Comparison of ENCODE assay signal across 1 cellular context in the genomic region with DNA sequence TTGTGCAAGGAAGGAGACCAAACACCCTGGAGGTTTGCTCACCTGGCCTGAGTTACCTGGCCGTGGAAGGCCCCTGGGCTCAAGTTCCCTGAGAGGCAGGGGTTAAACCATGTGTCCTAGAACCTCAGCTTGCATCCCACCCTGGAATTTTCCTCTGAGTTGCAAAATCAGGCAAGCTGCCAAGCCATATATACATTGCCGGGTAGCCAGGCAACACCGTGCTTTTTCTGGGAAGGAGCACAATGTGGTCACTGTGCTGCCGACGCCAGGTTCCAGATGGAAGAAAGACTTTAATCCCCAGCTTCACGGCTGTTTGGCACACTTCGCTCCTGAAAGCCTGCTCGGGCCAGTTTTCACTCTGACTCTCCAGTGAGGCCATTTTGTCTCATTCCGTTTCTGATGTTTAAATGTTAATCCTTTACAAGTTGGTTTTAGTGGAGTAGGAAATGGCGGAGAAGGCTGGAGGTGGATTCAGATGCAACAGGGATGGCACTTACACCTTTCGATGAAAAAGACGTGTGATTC.
A peak's percentile ranks its signal among the peaks of the same experiment; 100 is the strongest.
TF ChIP-seq lines count a peak whose summit lies in the region.

No MANE protein-coding gene starts in this region.

TF ChIP-seq in HepG2, 621 proteins besides CTCF, POLR2A, EP300 and RAD21 (continued from another document and continues in another):
- TF ChIP-seq, protein P1, sequence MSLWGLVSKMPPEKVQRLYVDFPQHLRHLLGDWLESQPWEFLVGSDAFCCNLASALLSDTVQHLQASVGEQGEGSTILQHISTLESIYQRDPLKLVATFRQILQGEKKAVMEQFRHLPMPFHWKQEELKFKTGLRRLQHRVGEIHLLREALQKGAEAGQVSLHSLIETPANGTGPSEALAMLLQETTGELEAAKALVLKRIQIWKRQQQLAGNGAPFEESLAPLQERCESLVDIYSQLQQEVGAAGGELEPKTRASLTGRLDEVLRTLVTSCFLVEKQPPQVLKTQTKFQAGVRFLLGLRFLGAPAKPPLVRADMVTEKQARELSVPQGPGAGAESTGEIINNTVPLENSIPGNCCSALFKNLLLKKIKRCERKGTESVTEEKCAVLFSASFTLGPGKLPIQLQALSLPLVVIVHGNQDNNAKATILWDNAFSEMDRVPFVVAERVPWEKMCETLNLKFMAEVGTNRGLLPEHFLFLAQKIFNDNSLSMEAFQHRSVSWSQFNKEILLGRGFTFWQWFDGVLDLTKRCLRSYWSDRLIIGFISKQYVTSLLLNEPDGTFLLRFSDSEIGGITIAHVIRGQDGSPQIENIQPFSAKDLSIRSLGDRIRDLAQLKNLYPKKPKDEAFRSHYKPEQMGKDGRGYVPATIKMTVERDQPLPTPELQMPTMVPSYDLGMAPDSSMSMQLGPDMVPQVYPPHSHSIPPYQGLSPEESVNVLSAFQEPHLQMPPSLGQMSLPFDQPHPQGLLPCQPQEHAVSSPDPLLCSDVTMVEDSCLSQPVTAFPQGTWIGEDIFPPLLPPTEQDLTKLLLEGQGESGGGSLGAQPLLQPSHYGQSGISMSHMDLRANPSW (CRISPR knock-in tag; IDR thresholded peaks at IDR 0.05; ENCODE audit: borderline replicate concordance) = peak; percentile 56; the same call in 1 of the 2 replicates
- peak; percentile 96; the same call in 1 of the 2 replicates for TF ChIP-seq ZNF816 (CRISPR knock-in tag; IDR thresholded peaks at IDR 0.05; ENCODE audit: borderline replicate concordance)
- peak; percentile 62; the same call in 1 of the 2 replicates for TF ChIP-seq FOXC1 (CRISPR knock-in tag; IDR thresholded peaks at IDR 0.05; ENCODE audit: borderline replicate concordance)
- TF ChIP-seq XRCC5 (optimal IDR thresholded peaks at IDR 0.05; ENCODE audit: low read length) = peak; percentile 77
- TF ChIP-seq TAF15 (IDR thresholded peaks at IDR 0.05; ENCODE audit: low read depth, low read length, poor library complexity, severe bottlenecking) = no peak
- TF ChIP-seq ZNF570 (CRISPR knock-in tag; IDR thresholded peaks at IDR 0.05; ENCODE audit: borderline replicate concordance) = 0 out of 2 replicates have a peak, but pooled peaks have one; percentile 73
- peak; percentile 97 for TF ChIP-seq ZBTB7B (CRISPR knock-in tag; IDR thresholded peaks at IDR 0.05)
- peak; percentile 76 for TF ChIP-seq ZNF709 (CRISPR knock-in tag; IDR thresholded peaks at IDR 0.05)
- peak; percentile 85 for TF ChIP-seq CCDC6 (CRISPR knock-in tag; IDR thresholded peaks at IDR 0.05)
- TF ChIP-seq, protein P2, sequence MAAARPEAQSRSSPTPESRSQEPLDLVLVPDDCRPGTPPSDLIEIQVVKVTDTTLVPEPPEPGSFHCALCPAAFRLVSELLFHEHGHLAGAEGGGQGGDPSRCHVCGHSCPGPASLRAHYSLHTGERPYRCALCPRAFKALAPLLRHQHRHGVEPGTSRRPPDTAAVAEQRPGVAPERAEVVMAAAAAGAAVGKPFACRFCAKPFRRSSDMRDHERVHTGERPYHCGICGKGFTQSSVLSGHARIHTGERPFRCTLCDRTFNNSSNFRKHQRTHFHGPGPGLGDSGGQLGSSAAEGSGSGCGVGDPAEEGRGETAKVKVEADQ (CRISPR knock-in tag; IDR thresholded peaks at IDR 0.05; ENCODE audit: borderline replicate concordance) = peak; percentile 85; the same call in 1 of the 2 replicates
- TF ChIP-seq KLF13 (CRISPR knock-in tag; IDR thresholded peaks at IDR 0.05) = no peak
- peak in 1 of 2 experiments; percentile 97; a peak in 2 of 4 replicates for TF ChIP-seq KLF16 (CRISPR knock-in tag; IDR thresholded peaks at IDR 0.05)
- TF ChIP-seq ZNF136 (CRISPR knock-in tag; IDR thresholded peaks at IDR 0.05; ENCODE audit: low read depth) = peak; percentile 57; the same call in 1 of the 2 replicates
- peak; percentile 75; the same call in 1 of the 2 replicates for TF ChIP-seq AHR (CRISPR knock-in tag; IDR thresholded peaks at IDR 0.05)
- peak; percentile 93; the same call in 1 of the 2 replicates for TF ChIP-seq KLF11 (CRISPR knock-in tag; IDR thresholded peaks at IDR 0.05)
- peak; percentile 89 for TF ChIP-seq IKZF4 (CRISPR knock-in tag; IDR thresholded peaks at IDR 0.05; ENCODE audit: borderline replicate concordance, low read depth, not compliant biosample characterization)
- TF ChIP-seq ZNF790 (CRISPR knock-in tag; IDR thresholded peaks at IDR 0.05; ENCODE audit: borderline replicate concordance) = no peak
- TF ChIP-seq, protein P3, sequence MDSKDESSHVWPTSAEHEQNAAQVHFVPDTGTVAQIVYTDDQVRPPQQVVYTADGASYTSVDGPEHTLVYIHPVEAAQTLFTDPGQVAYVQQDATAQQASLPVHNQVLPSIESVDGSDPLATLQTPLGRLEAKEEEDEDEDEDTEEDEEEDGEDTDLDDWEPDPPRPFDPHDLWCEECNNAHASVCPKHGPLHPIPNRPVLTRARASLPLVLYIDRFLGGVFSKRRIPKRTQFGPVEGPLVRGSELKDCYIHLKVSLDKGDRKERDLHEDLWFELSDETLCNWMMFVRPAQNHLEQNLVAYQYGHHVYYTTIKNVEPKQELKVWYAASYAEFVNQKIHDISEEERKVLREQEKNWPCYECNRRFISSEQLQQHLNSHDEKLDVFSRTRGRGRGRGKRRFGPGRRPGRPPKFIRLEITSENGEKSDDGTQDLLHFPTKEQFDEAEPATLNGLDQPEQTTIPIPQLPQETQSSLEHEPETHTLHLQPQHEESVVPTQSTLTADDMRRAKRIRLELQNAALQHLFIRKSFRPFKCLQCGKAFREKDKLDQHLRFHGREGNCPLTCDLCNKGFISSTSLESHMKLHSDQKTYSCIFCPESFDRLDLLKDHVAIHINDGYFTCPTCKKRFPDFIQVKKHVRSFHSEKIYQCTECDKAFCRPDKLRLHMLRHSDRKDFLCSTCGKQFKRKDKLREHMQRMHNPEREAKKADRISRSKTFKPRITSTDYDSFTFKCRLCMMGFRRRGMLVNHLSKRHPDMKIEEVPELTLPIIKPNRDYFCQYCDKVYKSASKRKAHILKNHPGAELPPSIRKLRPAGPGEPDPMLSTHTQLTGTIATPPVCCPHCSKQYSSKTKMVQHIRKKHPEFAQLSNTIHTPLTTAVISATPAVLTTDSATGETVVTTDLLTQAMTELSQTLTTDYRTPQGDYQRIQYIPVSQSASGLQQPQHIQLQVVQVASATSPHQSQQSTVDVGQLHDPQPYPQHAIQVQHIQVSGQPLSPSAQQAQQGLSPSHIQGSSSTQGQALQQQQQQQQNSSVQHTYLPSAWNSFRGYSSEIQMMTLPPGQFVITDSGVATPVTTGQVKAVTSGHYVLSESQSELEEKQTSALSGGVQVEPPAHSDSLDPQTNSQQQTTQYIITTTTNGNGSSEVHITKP (CRISPR knock-in tag; IDR thresholded peaks at IDR 0.05; ENCODE audit: low read depth) = peak; percentile 81
- TF ChIP-seq, protein P4, sequence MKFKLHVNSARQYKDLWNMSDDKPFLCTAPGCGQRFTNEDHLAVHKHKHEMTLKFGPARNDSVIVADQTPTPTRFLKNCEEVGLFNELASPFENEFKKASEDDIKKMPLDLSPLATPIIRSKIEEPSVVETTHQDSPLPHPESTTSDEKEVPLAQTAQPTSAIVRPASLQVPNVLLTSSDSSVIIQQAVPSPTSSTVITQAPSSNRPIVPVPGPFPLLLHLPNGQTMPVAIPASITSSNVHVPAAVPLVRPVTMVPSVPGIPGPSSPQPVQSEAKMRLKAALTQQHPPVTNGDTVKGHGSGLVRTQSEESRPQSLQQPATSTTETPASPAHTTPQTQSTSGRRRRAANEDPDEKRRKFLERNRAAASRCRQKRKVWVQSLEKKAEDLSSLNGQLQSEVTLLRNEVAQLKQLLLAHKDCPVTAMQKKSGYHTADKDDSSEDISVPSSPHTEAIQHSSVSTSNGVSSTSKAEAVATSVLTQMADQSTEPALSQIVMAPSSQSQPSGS (CRISPR knock-in tag; IDR thresholded peaks at IDR 0.05) = peak; percentile 83
- peak; percentile 96 for TF ChIP-seq ZNF501 (CRISPR knock-in tag; IDR thresholded peaks at IDR 0.05)
- peak; percentile 98 for TF ChIP-seq ZNF33A (CRISPR knock-in tag; IDR thresholded peaks at IDR 0.05; ENCODE audit: borderline replicate concordance)
- peak; percentile 89 for TF ChIP-seq MYC (CRISPR knock-in tag; IDR thresholded peaks at IDR 0.05; ENCODE audit: borderline replicate concordance)
- TF ChIP-seq RBM39 (IDR thresholded peaks at IDR 0.05; ENCODE audit: low read depth, low read length, poor library complexity, severe bottlenecking) = peak; percentile 48
- no peak for TF ChIP-seq MLLT10 (CRISPR knock-in tag; IDR thresholded peaks at IDR 0.05)
- peak; percentile 89 for TF ChIP-seq ZFP37 (CRISPR knock-in tag; IDR thresholded peaks at IDR 0.05; ENCODE audit: borderline replicate concordance)
- TF ChIP-seq FOSL2 (CRISPR knock-in tag; IDR thresholded peaks at IDR 0.05) = peak; percentile 84
- TF ChIP-seq, protein P5, sequence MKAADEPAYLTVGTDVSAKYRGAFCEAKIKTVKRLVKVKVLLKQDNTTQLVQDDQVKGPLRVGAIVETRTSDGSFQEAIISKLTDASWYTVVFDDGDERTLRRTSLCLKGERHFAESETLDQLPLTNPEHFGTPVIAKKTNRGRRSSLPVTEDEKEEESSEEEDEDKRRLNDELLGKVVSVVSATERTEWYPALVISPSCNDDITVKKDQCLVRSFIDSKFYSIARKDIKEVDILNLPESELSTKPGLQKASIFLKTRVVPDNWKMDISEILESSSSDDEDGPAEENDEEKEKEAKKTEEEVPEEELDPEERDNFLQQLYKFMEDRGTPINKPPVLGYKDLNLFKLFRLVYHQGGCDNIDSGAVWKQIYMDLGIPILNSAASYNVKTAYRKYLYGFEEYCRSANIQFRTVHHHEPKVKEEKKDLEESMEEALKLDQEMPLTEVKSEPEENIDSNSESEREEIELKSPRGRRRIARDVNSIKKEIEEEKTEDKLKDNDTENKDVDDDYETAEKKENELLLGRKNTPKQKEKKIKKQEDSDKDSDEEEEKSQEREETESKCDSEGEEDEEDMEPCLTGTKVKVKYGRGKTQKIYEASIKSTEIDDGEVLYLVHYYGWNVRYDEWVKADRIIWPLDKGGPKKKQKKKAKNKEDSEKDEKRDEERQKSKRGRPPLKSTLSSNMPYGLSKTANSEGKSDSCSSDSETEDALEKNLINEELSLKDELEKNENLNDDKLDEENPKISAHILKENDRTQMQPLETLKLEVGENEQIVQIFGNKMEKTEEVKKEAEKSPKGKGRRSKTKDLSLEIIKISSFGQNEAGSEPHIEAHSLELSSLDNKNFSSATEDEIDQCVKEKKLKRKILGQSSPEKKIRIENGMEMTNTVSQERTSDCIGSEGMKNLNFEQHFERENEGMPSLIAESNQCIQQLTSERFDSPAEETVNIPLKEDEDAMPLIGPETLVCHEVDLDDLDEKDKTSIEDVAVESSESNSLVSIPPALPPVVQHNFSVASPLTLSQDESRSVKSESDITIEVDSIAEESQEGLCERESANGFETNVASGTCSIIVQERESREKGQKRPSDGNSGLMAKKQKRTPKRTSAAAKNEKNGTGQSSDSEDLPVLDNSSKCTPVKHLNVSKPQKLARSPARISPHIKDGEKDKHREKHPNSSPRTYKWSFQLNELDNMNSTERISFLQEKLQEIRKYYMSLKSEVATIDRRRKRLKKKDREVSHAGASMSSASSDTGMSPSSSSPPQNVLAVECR (CRISPR knock-in tag; IDR thresholded peaks at IDR 0.05; ENCODE audit: borderline replicate concordance) = peak; percentile 64; the same call in 1 of the 2 replicates
- 0 out of 2 replicates have a peak, but pooled peaks have one; percentile 63 for TF ChIP-seq ZZZ3 (CRISPR knock-in tag; IDR thresholded peaks at IDR 0.05; ENCODE audit: borderline replicate concordance)
- TF ChIP-seq ZC3H4 (CRISPR knock-in tag; IDR thresholded peaks at IDR 0.05; ENCODE audit: borderline replicate concordance) = peak; percentile 74; the same call in 1 of the 2 replicates
- TF ChIP-seq ZNF484 (CRISPR knock-in tag; IDR thresholded peaks at IDR 0.05; ENCODE audit: borderline replicate concordance, low read depth) = no peak
- TF ChIP-seq, protein P6, sequence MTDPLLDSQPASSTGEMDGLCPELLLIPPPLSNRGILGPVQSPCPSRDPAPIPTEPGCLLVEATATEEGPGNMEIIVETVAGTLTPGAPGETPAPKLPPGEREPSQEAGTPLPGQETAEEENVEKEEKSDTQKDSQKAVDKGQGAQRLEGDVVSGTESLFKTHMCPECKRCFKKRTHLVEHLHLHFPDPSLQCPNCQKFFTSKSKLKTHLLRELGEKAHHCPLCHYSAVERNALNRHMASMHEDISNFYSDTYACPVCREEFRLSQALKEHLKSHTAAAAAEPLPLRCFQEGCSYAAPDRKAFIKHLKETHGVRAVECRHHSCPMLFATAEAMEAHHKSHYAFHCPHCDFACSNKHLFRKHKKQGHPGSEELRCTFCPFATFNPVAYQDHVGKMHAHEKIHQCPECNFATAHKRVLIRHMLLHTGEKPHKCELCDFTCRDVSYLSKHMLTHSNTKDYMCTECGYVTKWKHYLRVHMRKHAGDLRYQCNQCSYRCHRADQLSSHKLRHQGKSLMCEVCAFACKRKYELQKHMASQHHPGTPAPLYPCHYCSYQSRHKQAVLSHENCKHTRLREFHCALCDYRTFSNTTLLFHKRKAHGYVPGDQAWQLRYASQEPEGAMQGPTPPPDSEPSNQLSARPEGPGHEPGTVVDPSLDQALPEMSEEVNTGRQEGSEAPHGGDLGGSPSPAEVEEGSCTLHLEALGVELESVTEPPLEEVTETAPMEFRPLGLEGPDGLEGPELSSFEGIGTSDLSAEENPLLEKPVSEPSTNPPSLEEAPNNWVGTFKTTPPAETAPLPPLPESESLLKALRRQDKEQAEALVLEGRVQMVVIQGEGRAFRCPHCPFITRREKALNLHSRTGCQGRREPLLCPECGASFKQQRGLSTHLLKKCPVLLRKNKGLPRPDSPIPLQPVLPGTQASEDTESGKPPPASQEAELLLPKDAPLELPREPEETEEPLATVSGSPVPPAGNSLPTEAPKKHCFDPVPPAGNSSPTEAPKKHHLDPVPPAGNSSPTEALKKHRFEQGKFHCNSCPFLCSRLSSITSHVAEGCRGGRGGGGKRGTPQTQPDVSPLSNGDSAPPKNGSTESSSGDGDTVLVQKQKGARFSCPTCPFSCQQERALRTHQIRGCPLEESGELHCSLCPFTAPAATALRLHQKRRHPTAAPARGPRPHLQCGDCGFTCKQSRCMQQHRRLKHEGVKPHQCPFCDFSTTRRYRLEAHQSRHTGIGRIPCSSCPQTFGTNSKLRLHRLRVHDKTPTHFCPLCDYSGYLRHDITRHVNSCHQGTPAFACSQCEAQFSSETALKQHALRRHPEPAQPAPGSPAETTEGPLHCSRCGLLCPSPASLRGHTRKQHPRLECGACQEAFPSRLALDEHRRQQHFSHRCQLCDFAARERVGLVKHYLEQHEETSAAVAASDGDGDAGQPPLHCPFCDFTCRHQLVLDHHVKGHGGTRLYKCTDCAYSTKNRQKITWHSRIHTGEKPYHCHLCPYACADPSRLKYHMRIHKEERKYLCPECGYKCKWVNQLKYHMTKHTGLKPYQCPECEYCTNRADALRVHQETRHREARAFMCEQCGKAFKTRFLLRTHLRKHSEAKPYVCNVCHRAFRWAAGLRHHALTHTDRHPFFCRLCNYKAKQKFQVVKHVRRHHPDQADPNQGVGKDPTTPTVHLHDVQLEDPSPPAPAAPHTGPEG (CRISPR knock-in tag; IDR thresholded peaks at IDR 0.05) = 0 out of 2 replicates have a peak, but pooled peaks have one; percentile 28
- TF ChIP-seq, protein P7, sequence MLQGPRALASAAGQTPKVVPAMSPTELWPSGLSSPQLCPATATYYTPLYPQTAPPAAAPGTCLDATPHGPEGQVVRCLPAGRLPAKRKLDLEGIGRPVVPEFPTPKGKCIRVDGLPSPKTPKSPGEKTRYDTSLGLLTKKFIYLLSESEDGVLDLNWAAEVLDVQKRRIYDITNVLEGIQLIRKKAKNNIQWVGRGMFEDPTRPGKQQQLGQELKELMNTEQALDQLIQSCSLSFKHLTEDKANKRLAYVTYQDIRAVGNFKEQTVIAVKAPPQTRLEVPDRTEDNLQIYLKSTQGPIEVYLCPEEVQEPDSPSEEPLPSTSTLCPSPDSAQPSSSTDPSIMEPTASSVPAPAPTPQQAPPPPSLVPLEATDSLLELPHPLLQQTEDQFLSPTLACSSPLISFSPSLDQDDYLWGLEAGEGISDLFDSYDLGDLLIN (CRISPR knock-in tag; IDR thresholded peaks at IDR 0.05; ENCODE audit: borderline replicate concordance) = 0 out of 2 replicates have a peak, but pooled peaks have one; percentile 26
- TF ChIP-seq ZNF724P (CRISPR knock-in tag; IDR thresholded peaks at IDR 0.05; ENCODE audit: borderline replicate concordance) = peak; percentile 65; the same call in 1 of the 2 replicates
- TF ChIP-seq NFE2 (CRISPR knock-in tag; IDR thresholded peaks at IDR 0.05) = no peak
- peak; percentile 95 for TF ChIP-seq FOXO1 (CRISPR knock-in tag; IDR thresholded peaks at IDR 0.05)
- no peak for TF ChIP-seq MAFF (IDR thresholded peaks at IDR 0.05; ENCODE audit: low read depth, low read length)
